23 cellular contexts compared by ENCODE assay signal in the genomic region with DNA sequence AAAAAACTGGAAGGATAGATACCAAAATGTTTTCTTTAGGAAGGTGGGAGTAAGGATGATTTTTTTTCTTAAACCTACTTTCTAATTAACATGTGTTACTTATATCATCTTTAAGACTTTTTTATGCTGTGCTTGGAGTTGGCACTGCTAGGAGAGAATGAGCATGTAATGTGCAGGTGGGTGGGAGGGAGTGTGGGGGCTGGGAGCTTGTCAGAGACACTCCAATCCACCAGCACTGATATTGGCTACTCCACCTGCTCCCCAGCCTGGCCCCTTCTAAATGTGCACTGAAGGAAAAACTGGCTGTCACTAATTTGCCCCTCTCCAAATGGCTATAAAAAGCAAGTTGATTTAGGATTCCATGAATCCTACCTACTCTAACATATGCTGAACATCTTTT. TPM values are rescaled to one million over a fixed set of nuclear protein-coding genes. Genes with fewer than 3 reads are reported as not detected.
"Had no signal": no experiment of that assay in that cellular context is flagged by ENCODE, and none has a peak within 500 bp of the region (broad histone marks: within the 10 kb centered on the region; RNA-seq: fewer than 3 reads in every experiment).

No MANE protein-coding gene starts in this region.

- H3K9me3 ChIP-seq: SK-N-SH had no signal

- DNase-seq: Kasumi-1; MM.1S; NCI-H1436; NCI-H187; NCI-H2029; NCI-H2081 treated with DMSO at 0.1 percent for 48 hours; NCI-H345; NCI-H446 treated with DMSO at 0.1 percent for 48 hours; NCI-H510A treated with DMSO at 0.1 percent for 48 hours; NCI-H526; NCI-H748 treated with DMSO at 0.1 percent for 48 hours; NK-92 treated with Interleukin-12 subunit alpha and Interleukin-12 subunit beta, amount 100 ng/mL, for 24 hours; PC-3; SHP77; SK-N-SH; SW 1271; T-cell had no signal

- ATAC-seq: K562, Panc1, PC-3, T-cell had no signal

- H3K27ac ChIP-seq: HL-60, KMS-11, RWPE1 had no signal

- H3K4me3 ChIP-seq: K562 had no signal

RNA-seq across cellular contexts. Expression of a gene that starts 44.4 kb away (rescaled TPM):
- total RNA-seq: OCI-LY7 had no signal
